ENCODE assay signal across 8 cellular contexts in the genomic region with DNA sequence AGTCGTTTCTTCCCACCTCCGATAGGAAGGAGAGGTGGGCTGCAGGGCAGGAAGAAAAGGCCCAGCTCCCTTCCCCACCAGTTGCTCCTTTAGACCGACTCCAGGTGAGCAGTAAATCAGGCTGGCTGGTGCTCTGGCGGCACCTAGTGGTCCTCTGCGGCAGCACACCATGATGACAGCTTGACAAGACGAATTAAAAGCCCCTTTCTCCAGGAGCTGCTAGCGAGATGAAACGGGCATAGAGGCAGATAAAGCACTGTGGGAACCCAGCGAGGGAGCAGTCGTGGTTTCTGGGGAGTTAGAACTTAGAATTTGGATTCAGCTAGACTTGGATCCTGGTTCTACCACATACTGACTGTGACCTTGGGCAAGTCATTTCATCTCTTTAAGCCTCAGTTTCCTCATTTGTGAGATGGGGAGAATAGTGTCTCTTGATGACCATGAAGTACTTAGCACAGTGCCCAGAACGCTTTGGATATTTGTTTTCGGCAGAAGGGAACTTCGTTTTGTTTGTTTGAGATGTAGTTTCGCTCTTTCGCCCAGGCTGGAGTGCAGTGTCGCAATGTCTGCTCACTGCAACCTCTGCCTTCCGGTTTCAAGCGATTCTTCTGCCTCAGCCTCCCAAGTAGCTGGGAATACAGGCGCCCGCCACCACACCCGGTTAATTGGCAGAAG.
DNase-seq lines count a peak whose midpoint lies in the region; ATAC-seq and TF ChIP-seq lines count a peak whose summit lies in the region.

No MANE protein-coding gene starts in this region.

- no peaks in the 10 kb centered on the region for H3K36me3 ChIP-seq in DOHH2 (ENCODE audit: control insufficient read depth, low read length)
- H3K36me3 ChIP-seq in OCI-LY1 (ENCODE audit: insufficient read depth, low read length) = no peaks in the 10 kb centered on the region
- no peaks in the 10 kb centered on the region for H3K36me3 ChIP-seq in muscle layer of duodenum (ENCODE audit: control insufficient read depth in 1 of 2, insufficient read depth in 2 of 2, low read length in 2 of 2)

- in situ Hi-C loops in KBM-7 (cut with MboI; ENCODE audit: low pct_unique_long_range_greater_than_20kb, low sequenced_read_pairs) = no loop called here

- H3K4me3 ChIP-seq in DOHH2 (ENCODE audit: low read length) (0 out of 2 replicates have a peak overlapping the region, but pooled peaks have one; percentile 8), OCI-LY1 (ENCODE audit: low read depth, low read length, poor library complexity, severe bottlenecking) (no peak overlapping the region), epithelial cell of esophagus (ENCODE audit: low read length) (no peak overlapping the region), muscle layer of duodenum (ENCODE audit: low read depth in 1 of 2, low read length in 2 of 2) (peak overlapping the region in 1 of 2 donors; percentile 14)

- H3K9ac ChIP-seq in OCI-LY1 (ENCODE audit: low read length) = no peak overlapping the region

- no peaks in the 10 kb centered on the region for H3K9me3 ChIP-seq in DOHH2 (ENCODE audit: control insufficient read depth, insufficient read depth, low read length)
- H3K9me3 ChIP-seq in OCI-LY1 (ENCODE audit: low read length) = no peaks in the 10 kb centered on the region
- no peaks in the 10 kb centered on the region for H3K9me3 ChIP-seq in muscle layer of duodenum (ENCODE audit: control insufficient read depth in 1 of 2, low read length in 2 of 2)

- H3K4me1 ChIP-seq in DOHH2 (ENCODE audit: control insufficient read depth, low read length) (peaks cover 24% of the 10 kb centered on the region), OCI-LY1 (ENCODE audit: insufficient read depth, low read length, severe bottlenecking) (no peaks in the 10 kb centered on the region), muscle layer of duodenum (ENCODE audit: control insufficient read depth in 1 of 2, insufficient read depth in 2 of 2, low read length in 2 of 2) (peaks cover 0 to 7% of the 10 kb centered on the region in 2 donors)

- no peak overlapping the region for H2AFZ ChIP-seq in OCI-LY1 (ENCODE audit: low read length)

- TF ChIP-seq CTCF in DOHH2 (IDR thresholded peaks at IDR 0.05; ENCODE audit: low read depth, low read length, poor library complexity, severe bottlenecking) (peak; percentile 98), OCI-LY1 (IDR thresholded peaks at IDR 0.05; ENCODE audit: low read length) (peak; percentile 99), epithelial cell of esophagus (IDR thresholded peaks at IDR 0.05; ENCODE audit: insufficient read depth, low read depth, low read length, missing control alignments) (peak; percentile 100)

- no peak overlapping the region for H3K27ac ChIP-seq in DOHH2 (ENCODE audit: low read depth, low read length)
- H3K27ac ChIP-seq in OCI-LY1 (ENCODE audit: low read depth, low read length, poor library complexity, severe bottlenecking) = no peak overlapping the region
- H3K27ac ChIP-seq in muscle layer of duodenum (ENCODE audit: low read length) = peak overlapping the region; percentile 3

- H3K9me2 ChIP-seq in DOHH2 (replicated peaks; ENCODE audit: control insufficient read depth, low read length) = no peaks in the 10 kb centered on the region
- H3K9me2 ChIP-seq in OCI-LY1 (ENCODE audit: low read depth, low read length) = no peaks in the 10 kb centered on the region

- H3K79me2 ChIP-seq in DOHH2 (ENCODE audit: control insufficient read depth, low read length) = no peaks in the 10 kb centered on the region
- H3K79me2 ChIP-seq in OCI-LY1 (ENCODE audit: insufficient read depth, low read length) = no peaks in the 10 kb centered on the region

- H3K4me2 ChIP-seq in DOHH2 (ENCODE audit: low read length) (peak overlapping the region; percentile 42), OCI-LY1 (ENCODE audit: low read length) (peak overlapping the region; percentile 30; the same call in 1 of the 2 replicates)

- DNase-seq in KBM-7 = peak; percentile 94
- peak; percentile 85 for DNase-seq in activated T-cell treated with anti-CD3 and anti-CD28 coated beads for 24 hours (ENCODE audit: low read depth)
- DNase-seq in epithelial cell of esophagus (ENCODE audit: low read depth) = peak; percentile 83
- peak; percentile 78 to 83 for DNase-seq in stimulated activated CD8-positive, alpha-beta memory T cell treated with anti-CD3 and anti-CD28 coated beads, Interleukin-4, amount 100 ng/mL, for 4 hours (ENCODE audit: low read depth in 2 of 2, low spot score in 1 of 2)

- no peaks in the 10 kb centered on the region for H3K27me3 ChIP-seq in DOHH2 (ENCODE audit: control insufficient read depth, low read length)
- H3K27me3 ChIP-seq in OCI-LY1 (ENCODE audit: insufficient read depth, low read length) = no peaks in the 10 kb centered on the region
- no peaks in the 10 kb centered on the region for H3K27me3 ChIP-seq in muscle layer of duodenum (ENCODE audit: low read depth, low read length)

- H3F3A ChIP-seq in DOHH2 (ENCODE audit: control insufficient read depth, insufficient read depth) = no peaks in the 10 kb centered on the region
- no peaks in the 10 kb centered on the region for H3F3A ChIP-seq in OCI-LY1 (ENCODE audit: insufficient read depth, low read length)

- no peak for ATAC-seq in HG02938 (IDR thresholded peaks at IDR 0.05; ENCODE audit: unreplicated experiment)

- H4K20me1 ChIP-seq in DOHH2 (ENCODE audit: control insufficient read depth, insufficient read depth, low read depth, low read length) (no peaks in the 10 kb centered on the region), OCI-LY1 (ENCODE audit: insufficient read depth, low read length) (no peaks in the 10 kb centered on the region)
